ENCODE assay signal across 8 cellular contexts in genomic region chr22:31676700-31677099, GRCh38.
DNase-seq lines count a peak whose midpoint lies in the region; ATAC-seq and TF ChIP-seq lines count a peak whose summit lies in the region.

No MANE protein-coding gene starts in this region.

- no peaks in the 10 kb centered on the region; the same call in 1 of the 2 replicates for H3K4me1 ChIP-seq in HEK293 (ENCODE audit: control insufficient read depth, insufficient read depth, low read length)
- H3K4me1 ChIP-seq in mucosa of rectum (ENCODE audit: control insufficient read depth in 2 of 2, insufficient read depth in 2 of 2, low read length in 2 of 2), result peaks cover 0 to 4% of the 10 kb centered on the region in 2 donors

- no peak for TF ChIP-seq CTCF in HEK293 (tag by site-specific recombination; IDR thresholded peaks at IDR 0.05)
- no peak for TF ChIP-seq CTCF in epithelial cell of esophagus (IDR thresholded peaks at IDR 0.05; ENCODE audit: insufficient read depth, low read depth, low read length, missing control alignments)

- CTCF ChIA-PET in HEK293 (lab: Yijun Ruan, JAX), result interaction anchor here (0.6 to 4.0 kb wide), 9 partner anchors 9 to 406 kb away, joined by 3 to 42 read pairs (median 5); partner anchors contain the start of gene PISD

- peak overlapping the region; percentile 57 to 81 for H3K9ac ChIP-seq in mucosa of rectum (ENCODE audit: low read depth in 1 of 2, low read length in 2 of 2)

- POLR2A ChIA-PET in HEK293 (lab: Yijun Ruan, JAX), result interaction anchor here (0.6 to 1.4 kb wide), 17 partner anchors 9 to 294 kb away, joined by 3 to 22 read pairs (median 4); partner anchors contain the start of genes DEPDC5, PISD, PRR14L and YWHAH

- ATAC-seq in GM21723 (IDR thresholded peaks at IDR 0.05; ENCODE audit: unreplicated experiment), result no peak

- H3K4me3 ChIP-seq in HEK293 (ENCODE audit: low read depth, low read length) (peak overlapping the region; percentile 26), epithelial cell of esophagus (ENCODE audit: low read length) (peak overlapping the region; percentile 50), mucosa of rectum (ENCODE audit: low read length in 2 of 2) (peak overlapping the region; percentile 65 to 81)

- H3K36me3 ChIP-seq in HEK293 (ENCODE audit: control insufficient read depth in 2 of 2, insufficient read depth in 1 of 2, low read length in 2 of 2) (no peaks in the 10 kb centered on the region), mucosa of rectum (ENCODE audit: control insufficient read depth in 2 of 2, insufficient read depth in 2 of 2, low read length in 2 of 2) (no peaks in the 10 kb centered on the region)

- H3K27ac ChIP-seq in HEK293 (ENCODE audit: extremely low read depth, low read depth, low read length), result no peak overlapping the region
- peak overlapping the region; percentile 43 to 46 for H3K27ac ChIP-seq in mucosa of rectum (ENCODE audit: low read depth in 2 of 2, low read length in 2 of 2)

- H3K27me3 ChIP-seq in mucosa of rectum (ENCODE audit: control insufficient read depth in 2 of 2, insufficient read depth in 2 of 2, low read length in 2 of 2), result no peaks in the 10 kb centered on the region

- H3K9me3 ChIP-seq in HEK293 (ENCODE audit: control insufficient read depth, insufficient read depth, low read depth, low read length) (no peaks in the 10 kb centered on the region), mucosa of rectum (ENCODE audit: control insufficient read depth in 2 of 2, low read length in 2 of 2) (no peaks in the 10 kb centered on the region)

- DNase-seq in ELR (ENCODE audit: low read depth) (peak; percentile 93), NCI-H345 treated with DMSO at 0.1 percent for 48 hours (lab: John Stamatoyannopoulos, UW; ENCODE audit: unreplicated experiment) (peak; percentile 77), epithelial cell of esophagus (ENCODE audit: low read depth) (peak; percentile 98)
- DNase-seq in activated CD8-positive, alpha-beta memory T cell treated with anti-CD3 and anti-CD28 coated beads, Interleukin-2, amount 50 U/mL, for 4 hours, result peak; percentile 92
- peak; percentile 85 to 90 for DNase-seq in stimulated activated CD8-positive, alpha-beta memory T cell treated with anti-CD3 and anti-CD28 coated beads, Interleukin-2, amount 100 ng/mL, for 48 hours (ENCODE audit: low read depth in 2 of 2)

TF ChIP-seq in HEK293, 187 proteins besides CTCF, POLR2A, EP300 and RAD21:
- TF ChIP-seq GLI2 (tag by site-specific recombination; IDR thresholded peaks at IDR 0.05; ENCODE audit: borderline replicate concordance, low read depth), result no peak
- peak; percentile 37 for TF ChIP-seq SETDB1 (IDR thresholded peaks at IDR 0.05; ENCODE audit: insufficient read length, low read length)
